Comparison of ENCODE assay signal across 8 cellular contexts in genomic region chr10:84008878-84009277, GRCh38.
DNase-seq lines count a peak whose midpoint lies in the region; ATAC-seq and TF ChIP-seq lines count a peak whose summit lies in the region.

No MANE protein-coding gene starts in this region.

- peak; percentile 58 for ATAC-seq in GM19035 (IDR thresholded peaks at IDR 0.05; ENCODE audit: unreplicated experiment)

- H3K4me3 ChIP-seq in kidney epithelial cell (ENCODE audit: low read depth, low read length): no peak overlapping the region
- H3K4me3 ChIP-seq in sigmoid colon: no peak overlapping the region

- no peaks in the 10 kb centered on the region for H3K9me3 ChIP-seq in sigmoid colon

- H3K4me1 ChIP-seq in sigmoid colon: no peaks in the 10 kb centered on the region

- H3K27ac ChIP-seq in sigmoid colon: no peak overlapping the region

- intact Hi-C loops in sigmoid colon (cut with DNase I): no loop called here

- DNase-seq in COLO668 (lab: John Stamatoyannopoulos, UW; ENCODE audit: unreplicated experiment) (peak; percentile 10), HuH-7.5 (ENCODE audit: low spot score) (peak; percentile 16), kidney epithelial cell (ENCODE audit: low read depth) (no peak), DMS79 treated with DMSO at 0.1 percent for 48 hours (lab: John Stamatoyannopoulos, UW) (no peak), GM19238 (ENCODE audit: insufficient read length, low spot score) (no peak), sigmoid colon (no peak)
- DNase-seq in activated CD8-positive, alpha-beta memory T cell treated with anti-CD3 and anti-CD28 coated beads, Interleukin-2, amount 50 U/mL, for 24 hours (ENCODE audit: extremely low read depth): peak; percentile 5

- TF ChIP-seq POLR2A in sigmoid colon (IDR thresholded peaks at IDR 0.05): no peak

- TF ChIP-seq EP300 in sigmoid colon (IDR thresholded peaks at IDR 0.05): no peak

- TF ChIP-seq CTCF in kidney epithelial cell (IDR thresholded peaks at IDR 0.05; ENCODE audit: insufficient read depth, low read length, poor library complexity, severe bottlenecking) (peak; percentile 69), sigmoid colon (IDR thresholded peaks at IDR 0.05) (no peak)

- H3K27me3 ChIP-seq in kidney epithelial cell (ENCODE audit: control insufficient read depth, insufficient read depth, low read length): no peaks in the 10 kb centered on the region
- no peaks in the 10 kb centered on the region for H3K27me3 ChIP-seq in sigmoid colon

- H3K36me3 ChIP-seq in kidney epithelial cell (ENCODE audit: control insufficient read depth, insufficient read depth, low read length): no peaks in the 10 kb centered on the region
- H3K36me3 ChIP-seq in sigmoid colon: no peaks in the 10 kb centered on the region

- WGBS in sigmoid colon, 2 donors: 38 to 43% methylated on average over 3 of the region's 3 CpGs

Comparison
In these comparisons a context has a peak if more than half of its experiments do, and no peak if none do; other contexts are left out.
1. DNase-seq: peak in COLO668 (single experiment), HuH-7.5 (single experiment) and activated CD8-positive, alpha-beta memory T cell treated with anti-CD3 and anti-CD28 coated beads, Interleukin-2, amount 50 U/mL, for 24 hours (single experiment); none in kidney epithelial cell (single experiment), DMS79 treated with DMSO at 0.1 percent for 48 hours (single experiment), GM19238 (single experiment) and sigmoid colon (single experiment).